In genomic region chr20:1189827-1190226, GRCh38 we compare ENCODE assay signal across 9 cellular contexts. TPM values are rescaled to one million over a fixed set of nuclear protein-coding genes. Genes with fewer than 3 reads are reported as not detected.
"Had no signal": no experiment of that assay in that cellular context is flagged by ENCODE, and none has a peak within 500 bp of the region (broad histone marks: within the 10 kb centered on the region; RNA-seq: fewer than 3 reads in every experiment).

No MANE protein-coding gene starts in this region.

- H3K4me3 ChIP-seq: GM12878 had no signal

- ATAC-seq: GM12878 had no signal

- FAIRE-seq: G401.6, GM12878, GM12891, GM12892, GM18507, GM19239 had no signal

- DNase-seq: GDM1, GF-D8 had no signal

RNA-seq across cellular contexts. Expression of gene TMEM74B, which starts 5.0 kb away (rescaled TPM):
- total RNA-seq: G401, GM12878 had no signal

RNA-seq across cellular contexts. Expression of gene C20orf202, which starts 13.4 kb away (rescaled TPM):
- total RNA-seq: G401, GM12878 had no signal

RNA-seq across cellular contexts. Expression of gene RAD21L1, which starts 36.0 kb away (rescaled TPM):
- total RNA-seq: G401, GM12878 had no signal
- polyA plus RNA-seq: GM12878 had no signal
